ENCODE assay signal across 1 cellular context in the genomic region with DNA sequence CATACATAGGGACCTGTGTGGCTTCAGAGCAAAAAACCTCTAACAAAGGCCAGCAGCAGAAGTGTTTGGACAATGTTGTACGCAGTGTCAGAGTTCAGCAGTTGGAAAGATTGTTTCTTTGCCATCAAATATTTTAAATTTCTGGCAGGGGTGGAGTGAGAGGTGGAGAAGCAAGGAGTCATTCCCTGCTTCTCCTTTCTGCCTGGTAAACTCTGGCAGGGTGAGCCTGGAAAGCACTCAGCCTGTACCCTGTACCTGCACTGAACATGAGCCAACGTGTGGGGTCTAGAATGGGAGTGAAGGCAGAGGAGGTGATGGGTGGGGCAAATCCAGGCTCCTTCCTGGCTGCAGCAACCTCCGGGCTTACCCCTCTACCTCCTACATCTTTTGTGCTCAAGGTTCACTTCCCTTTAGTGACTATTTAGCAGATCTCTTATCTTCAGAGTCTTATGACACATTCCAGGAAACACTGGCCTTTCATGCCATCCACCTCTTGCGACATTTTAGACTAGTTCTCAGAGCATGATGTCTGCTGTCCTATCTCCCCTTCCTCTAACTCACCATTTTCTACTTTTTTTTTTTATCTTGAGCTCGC.
TF ChIP-seq lines count a peak whose summit lies in the region.

No MANE protein-coding gene starts in this region.

TF ChIP-seq in HepG2, 621 proteins besides CTCF, POLR2A, EP300 and RAD21 (continued from another document and continues in another):
- TF ChIP-seq, protein P1, sequence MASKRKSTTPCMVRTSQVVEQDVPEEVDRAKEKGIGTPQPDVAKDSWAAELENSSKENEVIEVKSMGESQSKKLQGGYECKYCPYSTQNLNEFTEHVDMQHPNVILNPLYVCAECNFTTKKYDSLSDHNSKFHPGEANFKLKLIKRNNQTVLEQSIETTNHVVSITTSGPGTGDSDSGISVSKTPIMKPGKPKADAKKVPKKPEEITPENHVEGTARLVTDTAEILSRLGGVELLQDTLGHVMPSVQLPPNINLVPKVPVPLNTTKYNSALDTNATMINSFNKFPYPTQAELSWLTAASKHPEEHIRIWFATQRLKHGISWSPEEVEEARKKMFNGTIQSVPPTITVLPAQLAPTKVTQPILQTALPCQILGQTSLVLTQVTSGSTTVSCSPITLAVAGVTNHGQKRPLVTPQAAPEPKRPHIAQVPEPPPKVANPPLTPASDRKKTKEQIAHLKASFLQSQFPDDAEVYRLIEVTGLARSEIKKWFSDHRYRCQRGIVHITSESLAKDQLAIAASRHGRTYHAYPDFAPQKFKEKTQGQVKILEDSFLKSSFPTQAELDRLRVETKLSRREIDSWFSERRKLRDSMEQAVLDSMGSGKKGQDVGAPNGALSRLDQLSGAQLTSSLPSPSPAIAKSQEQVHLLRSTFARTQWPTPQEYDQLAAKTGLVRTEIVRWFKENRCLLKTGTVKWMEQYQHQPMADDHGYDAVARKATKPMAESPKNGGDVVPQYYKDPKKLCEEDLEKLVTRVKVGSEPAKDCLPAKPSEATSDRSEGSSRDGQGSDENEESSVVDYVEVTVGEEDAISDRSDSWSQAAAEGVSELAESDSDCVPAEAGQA (IDR thresholded peaks at IDR 0.05; ENCODE audit: low read depth) = peak; percentile 51
- TF ChIP-seq, protein P1 (CRISPR knock-in tag; IDR thresholded peaks at IDR 0.05; ENCODE audit: borderline replicate concordance) = no peak
- no peak for TF ChIP-seq ZNF883 (CRISPR knock-in tag; IDR thresholded peaks at IDR 0.05; ENCODE audit: not compliant biosample characterization)
- TF ChIP-seq, protein P2, sequence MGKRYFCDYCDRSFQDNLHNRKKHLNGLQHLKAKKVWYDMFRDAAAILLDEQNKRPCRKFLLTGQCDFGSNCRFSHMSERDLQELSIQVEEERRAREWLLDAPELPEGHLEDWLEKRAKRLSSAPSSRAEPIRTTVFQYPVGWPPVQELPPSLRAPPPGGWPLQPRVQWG (CRISPR knock-in tag; IDR thresholded peaks at IDR 0.05; ENCODE audit: borderline replicate concordance, low read depth) = no peak
- peak; percentile 58; the same call in 1 of the 2 replicates for TF ChIP-seq NR2F6 (IDR thresholded peaks at IDR 0.05)
- TF ChIP-seq NR2F6 (CRISPR knock-in tag; IDR thresholded peaks at IDR 0.05) = peak; percentile 67
- TF ChIP-seq GMEB2 (CRISPR knock-in tag; IDR thresholded peaks at IDR 0.05; ENCODE audit: low read depth) = no peak
- TF ChIP-seq CREB1 (IDR thresholded peaks at IDR 0.05) = no peak
- peak; percentile 67 for TF ChIP-seq CREB1 (CRISPR knock-in tag; IDR thresholded peaks at IDR 0.05)
- TF ChIP-seq ZNF629 (CRISPR knock-in tag; conservative IDR thresholded peaks at IDR 0.05) = peak; percentile 4; the same call in 1 of the 2 replicates
- TF ChIP-seq FOXK1 (CRISPR knock-in tag; IDR thresholded peaks at IDR 0.05; ENCODE audit: borderline replicate concordance, low read depth) = peak; percentile 33; the same call in 1 of the 2 replicates
- peak; percentile 62; the same call in 1 of the 2 replicates for TF ChIP-seq TCF7L2 (IDR thresholded peaks at IDR 0.05; ENCODE audit: low read depth, low read length)
- peak; percentile 78 for TF ChIP-seq RERE (CRISPR knock-in tag; IDR thresholded peaks at IDR 0.05; ENCODE audit: low read depth)
- TF ChIP-seq ATF4 (CRISPR knock-in tag; IDR thresholded peaks at IDR 0.05) = peak in 1 of 2 experiments; percentile 49; a peak in 1 of 4 replicates
- TF ChIP-seq ZNF230 (CRISPR knock-in tag; IDR thresholded peaks at IDR 0.05) = 0 out of 2 replicates have a peak, but pooled peaks have one; percentile 35
- no peak for TF ChIP-seq ZSCAN31 (CRISPR knock-in tag; IDR thresholded peaks at IDR 0.05; ENCODE audit: low read depth)
- 0 out of 2 replicates have a peak, but pooled peaks have one; percentile 52 for TF ChIP-seq HNRNPL (IDR thresholded peaks at IDR 0.05; ENCODE audit: low read depth, low read length)
- TF ChIP-seq ZNF335 (CRISPR knock-in tag; IDR thresholded peaks at IDR 0.05) = no peak
- TF ChIP-seq NCOR1 (IDR thresholded peaks at IDR 0.05; ENCODE audit: borderline replicate concordance, low read length) = peak; percentile 85
- TF ChIP-seq EHMT2 (IDR thresholded peaks at IDR 0.05; ENCODE audit: borderline replicate concordance, low read depth, low read length) = 0 out of 2 replicates have a peak, but pooled peaks have one; percentile 64
- peak; percentile 82; the same call in 1 of the 2 replicates for TF ChIP-seq FOXJ3 (CRISPR knock-in tag; IDR thresholded peaks at IDR 0.05; ENCODE audit: borderline replicate concordance)
- peak; percentile 67; the same call in 1 of the 2 replicates for TF ChIP-seq ZBTB8A (CRISPR knock-in tag; IDR thresholded peaks at IDR 0.05; ENCODE audit: borderline replicate concordance, low read depth)
- no peak for TF ChIP-seq SIN3B (IDR thresholded peaks at IDR 0.05; ENCODE audit: low read length)
- no peak for TF ChIP-seq XRCC5 (optimal IDR thresholded peaks at IDR 0.05; ENCODE audit: low read length)
- 0 out of 2 replicates have a peak, but pooled peaks have one; percentile 42 for TF ChIP-seq RARG (CRISPR knock-in tag; IDR thresholded peaks at IDR 0.05; ENCODE audit: low read depth)
- TF ChIP-seq BCL6 (CRISPR knock-in tag; IDR thresholded peaks at IDR 0.05) = peak; percentile 91
- TF ChIP-seq CC2D1A (CRISPR knock-in tag; IDR thresholded peaks at IDR 0.05) = no peak
- peak; percentile 62 for TF ChIP-seq ELF1 (CRISPR knock-in tag; IDR thresholded peaks at IDR 0.05)
- no peak for TF ChIP-seq KIAA2018 (CRISPR knock-in tag; IDR thresholded peaks at IDR 0.05; ENCODE audit: borderline replicate concordance)
- TF ChIP-seq RFXAP (CRISPR knock-in tag; IDR thresholded peaks at IDR 0.05; ENCODE audit: borderline replicate concordance) = no peak; the same call in 1 of the 2 replicates
